ENCODE assay signal across 8 cellular contexts in genomic region chr4:186134254-186134653, GRCh38.
DNase-seq lines count a peak whose midpoint lies in the region; ATAC-seq and TF ChIP-seq lines count a peak whose summit lies in the region.

No MANE protein-coding gene starts in this region.

- TF ChIP-seq POLR2A in erythroblast (IDR thresholded peaks at IDR 0.05; ENCODE audit: low read length): no peak

- peak; percentile 69 for DNase-seq in globus pallidus (ENCODE audit: low spot score)
- DNase-seq in NCI-H2029 treated with DMSO at 0.1 percent for 48 hours (lab: John Stamatoyannopoulos, UW): no peak
- no peak for DNase-seq in erythroblast (lab: John Stamatoyannopoulos, UW)
- DNase-seq in NCI-H1105 treated with DMSO at 0.1 percent for 48 hours (lab: John Stamatoyannopoulos, UW): no peak
- no peak for DNase-seq in NCI-H1092 (lab: John Stamatoyannopoulos, UW)

- ATAC-seq in GM18870 (IDR thresholded peaks at IDR 0.05; ENCODE audit: unreplicated experiment): peak; percentile 99
- ATAC-seq in GM21526 (IDR thresholded peaks at IDR 0.05; ENCODE audit: low FRiP score, unreplicated experiment): peak; percentile 99
- peak; percentile 99 for ATAC-seq in HG03342 (IDR thresholded peaks at IDR 0.05; ENCODE audit: unreplicated experiment)
